Comparison of ENCODE assay signal across 16 cellular contexts in genomic region chr2:58803192-58803591, GRCh38.
"Had no signal": no experiment of that assay in that cellular context is flagged by ENCODE, and none has a peak within 500 bp of the region (broad histone marks: within the 10 kb centered on the region; RNA-seq: fewer than 3 reads in every experiment).

No MANE protein-coding gene starts in this region.

- H3K9me3 ChIP-seq: pancreas, stomach had no signal

- H3K36me3 ChIP-seq: pancreas, stomach had no signal

- H3K27ac ChIP-seq: dorsolateral prefrontal cortex, hepatocyte, pancreas, stomach had no signal

- H3K4me3 ChIP-seq: dorsolateral prefrontal cortex, hepatocyte, pancreas, smooth muscle cell, stomach had no signal

- H3K27me3 ChIP-seq: dorsolateral prefrontal cortex, hepatocyte, pancreas, stomach had no signal

- H3K4me2 ChIP-seq: hepatocyte, smooth muscle cell had no signal

- H2AFZ ChIP-seq: hepatocyte had no signal

- H3K4me1 ChIP-seq: pancreas, stomach had no signal

- FAIRE-seq: islet of Langerhans, pancreas, TTC549 had no signal

- ATAC-seq: activated CD8-positive, alpha-beta memory T cell treated with anti-CD3 and anti-CD28 coated beads, Interleukin-2, amount 10 ng/mL, durations not matched to agents 7 days and 5 days; left cardiac atrium; natural killer cell; pancreas; sciatic nerve; stimulated activated effector memory CD8-positive, alpha-beta T cell treated with anti-CD3 and anti-CD28 coated beads, Interleukin-12 subunit alpha, Interleukin-12 subunit beta, amount 100 ng/mL, for 72 hours had no signal

- H3K79me2 ChIP-seq: hepatocyte had no signal

- DNase-seq: activated CD4-positive, alpha-beta memory T cell treated with anti-CD3 and anti-CD28 coated beads for 36 hours; activated CD8-positive, alpha-beta memory T cell treated with anti-CD3 and anti-CD28 coated beads, Interleukin-2, amount 10 ng/mL, durations not matched to agents 7 days and 5 days; amygdala; dorsolateral prefrontal cortex; left cardiac atrium; natural killer cell; pancreas; stimulated activated CD4-positive, alpha-beta T cell treated with anti-CD3 and anti-CD28 coated beads, Interleukin-4, amount 100 ng/mL, for 24 hours; stomach; trophoblast cell had no signal
